ENCODE assay signal across 12 cellular contexts in genomic region chr1:211345719-211346118, GRCh38. TPM values are rescaled to one million over a fixed set of nuclear protein-coding genes. Genes with fewer than 3 reads are reported as not detected.
DNase-seq lines count a peak whose midpoint lies in the region; ATAC-seq and TF ChIP-seq lines count a peak whose summit lies in the region.
"Had no signal": no experiment of that assay in that cellular context is flagged by ENCODE, and none has a peak within 500 bp of the region (broad histone marks: within the 10 kb centered on the region; RNA-seq: fewer than 3 reads in every experiment).

No MANE protein-coding gene starts in this region.

- H3K36me3 Mint-ChIP-seq in activated B cell treated with CpG ODN at 0.5 μM for 24 hours (ENCODE audit: low read depth): peaks cover 46% of the 10 kb centered on the region
- H3K36me3 Mint-ChIP-seq in naive thymus-derived CD4-positive, alpha-beta T cell: peaks cover 3 to 38% (median 18%) of the 10 kb centered on the region in 5 donors

- CTCF ChIA-PET in activated B cell treated with CpG ODN at 0.5 μM for 24 hours (lab: Charles Lee): no interaction called here
- CTCF ChIA-PET in naive thymus-derived CD4-positive, alpha-beta T cell (lab: Charles Lee): no interaction called here

- peaks cover 91% of the 10 kb centered on the region for H3K4me1 Mint-ChIP-seq in activated B cell treated with CpG ODN at 0.5 μM for 24 hours
- H3K4me1 Mint-ChIP-seq in naive thymus-derived CD4-positive, alpha-beta T cell: peaks cover 56 to 96% (median 93%) of the 10 kb centered on the region in 7 donors

- TF ChIP-seq CTCF in activated B cell treated with CpG ODN at 0.5 μM for 24 hours (IDR thresholded peaks at IDR 0.05): no peak

- no peaks in the 10 kb centered on the region for H3K27me3 Mint-ChIP-seq in activated B cell treated with CpG ODN at 0.5 μM for 24 hours
- no peaks in the 10 kb centered on the region for H3K27me3 Mint-ChIP-seq in naive thymus-derived CD4-positive, alpha-beta T cell

- no peak overlapping the region for H3K4me3 Mint-ChIP-seq in activated B cell treated with CpG ODN at 0.5 μM for 24 hours
- peak overlapping the region in 2 of 10 donors; percentile 8 to 36 for H3K4me3 Mint-ChIP-seq in naive thymus-derived CD4-positive, alpha-beta T cell

- no peaks in the 10 kb centered on the region for H3K36me3 ChIP-seq in naive thymus-derived CD4-positive, alpha-beta T cell (ENCODE audit: control insufficient read depth in 2 of 3, insufficient read depth in 3 of 3, low read length in 3 of 3)
- H3K36me3 ChIP-seq: tibial nerve had no signal

- no peaks in the 10 kb centered on the region for H3K27me3 ChIP-seq in naive thymus-derived CD4-positive, alpha-beta T cell (ENCODE audit: control insufficient read depth in 2 of 2, insufficient read depth in 2 of 2, low read length in 2 of 2)
- H3K27me3 ChIP-seq: tibial nerve had no signal

- H3K4me1 ChIP-seq in naive thymus-derived CD4-positive, alpha-beta T cell (ENCODE audit: control insufficient read depth in 2 of 2, insufficient read depth in 2 of 2, low read length in 2 of 2): peaks cover 28 to 39% of the 10 kb centered on the region in 2 donors

- DNase-seq in DMS153 treated with DMSO at 0.1 percent for 48 hours (lab: John Stamatoyannopoulos, UW; ENCODE audit: unreplicated experiment) (peak; percentile 47), DMS153 (lab: John Stamatoyannopoulos, UW) (no peak), NCI-H2029 treated with DMSO at 0.1 percent for 48 hours (lab: John Stamatoyannopoulos, UW) (peak; percentile 24), activated B cell treated with CpG ODN at 0.5 μM for 24 hours (no peak), Ammon's horn (ENCODE audit: low spot score) (no peak)
- DNase-seq in naive thymus-derived CD4-positive, alpha-beta T cell: no peak
- DNase-seq: DND-41 had no signal

- no peak for ATAC-seq in activated B cell treated with CpG ODN at 0.5 μM for 24 hours (ENCODE audit: low read depth)
- no peak for ATAC-seq in naive thymus-derived CD4-positive, alpha-beta T cell
- ATAC-seq in GM21447 (IDR thresholded peaks at IDR 0.05; ENCODE audit: unreplicated experiment): no peak
- no peak for ATAC-seq in GM21367 (IDR thresholded peaks at IDR 0.05; ENCODE audit: unreplicated experiment)
- ATAC-seq: HCT116 had no signal

- H3K27ac ChIP-seq in naive thymus-derived CD4-positive, alpha-beta T cell (ENCODE audit: low read depth, low read length): no peak overlapping the region
- H3K27ac ChIP-seq: 22Rv1, tibial nerve had no signal

- no peak overlapping the region for H3K4me3 ChIP-seq in naive thymus-derived CD4-positive, alpha-beta T cell (ENCODE audit: low read length)
- H3K4me3 ChIP-seq: tibial nerve had no signal

- intact Hi-C loops in activated B cell treated with CpG ODN at 0.5 μM for 24 hours (cut with micrococcal nuclease): no loop called here
- intact Hi-C loops in naive thymus-derived CD4-positive, alpha-beta T cell (cut with micrococcal nuclease): no loop called here

- peak overlapping the region; percentile 56 for H3K27ac Mint-ChIP-seq in activated B cell treated with CpG ODN at 0.5 μM for 24 hours
- peak overlapping the region in 5 of 9 donors; percentile 36 to 71 (median 46) for H3K27ac Mint-ChIP-seq in naive thymus-derived CD4-positive, alpha-beta T cell

- POLR2A ChIA-PET in activated B cell treated with CpG ODN at 0.5 μM for 24 hours (lab: Charles Lee): no interaction called here
- POLR2A ChIA-PET in naive thymus-derived CD4-positive, alpha-beta T cell (lab: Charles Lee): interaction anchor here (0.8 to 1.0 kb wide), 2 partner anchors 10 to 15 kb away, joined by 3 read pairs; no protein-coding TSS in a partner anchor

- H3K9me3 ChIP-seq in naive thymus-derived CD4-positive, alpha-beta T cell (ENCODE audit: control insufficient read depth in 2 of 3, low read length in 3 of 3): no peaks in the 10 kb centered on the region
- H3K9me3 ChIP-seq: tibial nerve had no signal

- H3K9me3 Mint-ChIP-seq in activated B cell treated with CpG ODN at 0.5 μM for 24 hours: no peaks in the 10 kb centered on the region
- H3K9me3 Mint-ChIP-seq in naive thymus-derived CD4-positive, alpha-beta T cell: no peaks in the 10 kb centered on the region

RNA-seq across cellular contexts. Expression of gene TRAF5, which starts 19.1 kb away (rescaled TPM):
- 61.4 and 73.1 TPM in 2 replicates for total RNA-seq in activated B cell treated with CpG ODN at 0.5 μM for 24 hours
- total RNA-seq in naive thymus-derived CD4-positive, alpha-beta T cell: 10 to 100 TPM; 36.2 to 72.2 (median 55.8) TPM
- polyA plus RNA-seq in naive thymus-derived CD4-positive, alpha-beta T cell: 10 to 100 TPM; 19.1 to 29.0 TPM

Comparison
In these comparisons a context has a peak if more than half of its experiments do, and no peak if none do; other contexts are left out.
1. DNase-seq: peak in DMS153 treated with DMSO at 0.1 percent for 48 hours (single experiment) and NCI-H2029 treated with DMSO at 0.1 percent for 48 hours (single experiment); none in DMS153 (single experiment), activated B cell treated with CpG ODN at 0.5 μM for 24 hours (single experiment), naive thymus-derived CD4-positive, alpha-beta T cell (0 of 9) and Ammon's horn (single experiment).